In the genomic region with DNA sequence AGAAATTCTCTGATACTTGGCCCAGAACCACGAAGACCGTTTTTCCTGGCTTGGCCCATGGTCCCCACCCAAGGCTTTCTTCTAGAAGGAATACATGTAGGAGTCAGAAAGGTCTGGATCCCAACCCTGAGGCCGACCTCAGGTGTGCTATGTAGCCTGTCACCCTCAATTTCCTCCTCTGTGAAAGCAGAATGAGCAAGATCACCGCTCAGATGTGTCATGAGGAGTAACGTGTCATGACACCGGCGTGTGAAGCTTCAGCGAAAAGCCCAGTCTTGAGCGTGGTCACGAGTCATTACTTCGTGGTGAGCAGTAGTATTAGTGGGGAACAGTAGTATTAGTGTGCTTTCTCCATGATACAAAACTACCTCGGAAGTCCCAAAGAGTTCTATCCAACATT, we compare ENCODE assay signal across 1 cellular context.
TF ChIP-seq lines count a peak whose summit lies in the region.

No MANE protein-coding gene starts in this region.

TF ChIP-seq in GM12878, 131 proteins besides CTCF, POLR2A, EP300 and RAD21 (continued from another document):
- TF ChIP-seq, protein P1, sequence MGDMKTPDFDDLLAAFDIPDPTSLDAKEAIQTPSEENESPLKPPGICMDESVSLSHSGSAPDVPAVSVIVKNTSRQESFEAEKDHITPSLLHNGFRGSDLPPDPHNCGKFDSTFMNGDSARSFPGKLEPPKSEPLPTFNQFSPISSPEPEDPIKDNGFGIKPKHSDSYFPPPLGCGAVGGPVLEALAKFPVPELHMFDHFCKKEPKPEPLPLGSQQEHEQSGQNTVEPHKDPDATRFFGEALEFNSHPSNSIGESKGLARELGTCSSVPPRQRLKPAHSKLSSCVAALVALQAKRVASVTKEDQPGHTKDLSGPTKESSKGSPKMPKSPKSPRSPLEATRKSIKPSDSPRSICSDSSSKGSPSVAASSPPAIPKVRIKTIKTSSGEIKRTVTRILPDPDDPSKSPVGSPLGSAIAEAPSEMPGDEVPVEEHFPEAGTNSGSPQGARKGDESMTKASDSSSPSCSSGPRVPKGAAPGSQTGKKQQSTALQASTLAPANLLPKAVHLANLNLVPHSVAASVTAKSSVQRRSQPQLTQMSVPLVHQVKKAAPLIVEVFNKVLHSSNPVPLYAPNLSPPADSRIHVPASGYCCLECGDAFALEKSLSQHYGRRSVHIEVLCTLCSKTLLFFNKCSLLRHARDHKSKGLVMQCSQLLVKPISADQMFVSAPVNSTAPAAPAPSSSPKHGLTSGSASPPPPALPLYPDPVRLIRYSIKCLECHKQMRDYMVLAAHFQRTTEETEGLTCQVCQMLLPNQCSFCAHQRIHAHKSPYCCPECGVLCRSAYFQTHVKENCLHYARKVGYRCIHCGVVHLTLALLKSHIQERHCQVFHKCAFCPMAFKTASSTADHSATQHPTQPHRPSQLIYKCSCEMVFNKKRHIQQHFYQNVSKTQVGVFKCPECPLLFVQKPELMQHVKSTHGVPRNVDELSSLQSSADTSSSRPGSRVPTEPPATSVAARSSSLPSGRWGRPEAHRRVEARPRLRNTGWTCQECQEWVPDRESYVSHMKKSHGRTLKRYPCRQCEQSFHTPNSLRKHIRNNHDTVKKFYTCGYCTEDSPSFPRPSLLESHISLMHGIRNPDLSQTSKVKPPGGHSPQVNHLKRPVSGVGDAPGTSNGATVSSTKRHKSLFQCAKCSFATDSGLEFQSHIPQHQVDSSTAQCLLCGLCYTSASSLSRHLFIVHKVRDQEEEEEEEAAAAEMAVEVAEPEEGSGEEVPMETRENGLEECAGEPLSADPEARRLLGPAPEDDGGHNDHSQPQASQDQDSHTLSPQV (IDR thresholded peaks at IDR 0.05) = no peak
- TF ChIP-seq CREB1 (IDR thresholded peaks at IDR 0.05; ENCODE audit: low read depth) = 0 out of 2 replicates have a peak, but pooled peaks have one; percentile 14
- no peak for TF ChIP-seq SPI1 (IDR thresholded peaks at IDR 0.05; ENCODE audit: borderline replicate concordance, insufficient read depth, low read depth, low read length)
- 0 out of 2 replicates have a peak, but pooled peaks have one; percentile 36 for TF ChIP-seq RUNX3 (IDR thresholded peaks at IDR 0.05; ENCODE audit: low read length)
- TF ChIP-seq BCL11A (IDR thresholded peaks at IDR 0.05; ENCODE audit: low read depth, low read length) = 0 out of 2 replicates have a peak, but pooled peaks have one; percentile 5
- TF ChIP-seq KAT2A (conservative IDR thresholded peaks at IDR 0.05; ENCODE audit: control insufficient read depth, low read depth, low read length) = no peak
- TF ChIP-seq PAX8 (IDR thresholded peaks at IDR 0.05) = no peak
- TF ChIP-seq, protein P2, sequence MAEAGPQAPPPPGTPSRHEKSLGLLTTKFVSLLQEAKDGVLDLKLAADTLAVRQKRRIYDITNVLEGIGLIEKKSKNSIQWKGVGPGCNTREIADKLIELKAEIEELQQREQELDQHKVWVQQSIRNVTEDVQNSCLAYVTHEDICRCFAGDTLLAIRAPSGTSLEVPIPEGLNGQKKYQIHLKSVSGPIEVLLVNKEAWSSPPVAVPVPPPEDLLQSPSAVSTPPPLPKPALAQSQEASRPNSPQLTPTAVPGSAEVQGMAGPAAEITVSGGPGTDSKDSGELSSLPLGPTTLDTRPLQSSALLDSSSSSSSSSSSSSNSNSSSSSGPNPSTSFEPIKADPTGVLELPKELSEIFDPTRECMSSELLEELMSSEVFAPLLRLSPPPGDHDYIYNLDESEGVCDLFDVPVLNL (IDR thresholded peaks at IDR 0.05; ENCODE audit: low read depth, low read length) = no peak
- TF ChIP-seq CBX5 (IDR thresholded peaks at IDR 0.05; ENCODE audit: low read depth) = no peak
- TF ChIP-seq, protein P3, sequence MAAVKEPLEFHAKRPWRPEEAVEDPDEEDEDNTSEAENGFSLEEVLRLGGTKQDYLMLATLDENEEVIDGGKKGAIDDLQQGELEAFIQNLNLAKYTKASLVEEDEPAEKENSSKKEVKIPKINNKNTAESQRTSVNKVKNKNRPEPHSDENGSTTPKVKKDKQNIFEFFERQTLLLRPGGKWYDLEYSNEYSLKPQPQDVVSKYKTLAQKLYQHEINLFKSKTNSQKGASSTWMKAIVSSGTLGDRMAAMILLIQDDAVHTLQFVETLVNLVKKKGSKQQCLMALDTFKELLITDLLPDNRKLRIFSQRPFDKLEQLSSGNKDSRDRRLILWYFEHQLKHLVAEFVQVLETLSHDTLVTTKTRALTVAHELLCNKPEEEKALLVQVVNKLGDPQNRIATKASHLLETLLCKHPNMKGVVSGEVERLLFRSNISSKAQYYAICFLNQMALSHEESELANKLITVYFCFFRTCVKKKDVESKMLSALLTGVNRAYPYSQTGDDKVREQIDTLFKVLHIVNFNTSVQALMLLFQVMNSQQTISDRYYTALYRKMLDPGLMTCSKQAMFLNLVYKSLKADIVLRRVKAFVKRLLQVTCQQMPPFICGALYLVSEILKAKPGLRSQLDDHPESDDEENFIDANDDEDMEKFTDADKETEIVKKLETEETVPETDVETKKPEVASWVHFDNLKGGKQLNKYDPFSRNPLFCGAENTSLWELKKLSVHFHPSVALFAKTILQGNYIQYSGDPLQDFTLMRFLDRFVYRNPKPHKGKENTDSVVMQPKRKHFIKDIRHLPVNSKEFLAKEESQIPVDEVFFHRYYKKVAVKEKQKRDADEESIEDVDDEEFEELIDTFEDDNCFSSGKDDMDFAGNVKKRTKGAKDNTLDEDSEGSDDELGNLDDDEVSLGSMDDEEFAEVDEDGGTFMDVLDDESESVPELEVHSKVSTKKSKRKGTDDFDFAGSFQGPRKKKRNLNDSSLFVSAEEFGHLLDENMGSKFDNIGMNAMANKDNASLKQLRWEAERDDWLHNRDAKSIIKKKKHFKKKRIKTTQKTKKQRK (IDR thresholded peaks at IDR 0.05; ENCODE audit: low read depth, low read length) = no peak
- TF ChIP-seq, protein P4, sequence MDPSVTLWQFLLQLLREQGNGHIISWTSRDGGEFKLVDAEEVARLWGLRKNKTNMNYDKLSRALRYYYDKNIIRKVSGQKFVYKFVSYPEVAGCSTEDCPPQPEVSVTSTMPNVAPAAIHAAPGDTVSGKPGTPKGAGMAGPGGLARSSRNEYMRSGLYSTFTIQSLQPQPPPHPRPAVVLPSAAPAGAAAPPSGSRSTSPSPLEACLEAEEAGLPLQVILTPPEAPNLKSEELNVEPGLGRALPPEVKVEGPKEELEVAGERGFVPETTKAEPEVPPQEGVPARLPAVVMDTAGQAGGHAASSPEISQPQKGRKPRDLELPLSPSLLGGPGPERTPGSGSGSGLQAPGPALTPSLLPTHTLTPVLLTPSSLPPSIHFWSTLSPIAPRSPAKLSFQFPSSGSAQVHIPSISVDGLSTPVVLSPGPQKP (IDR thresholded peaks at IDR 0.05; ENCODE audit: low read depth, low read length) = no peak
- TF ChIP-seq, protein P5, sequence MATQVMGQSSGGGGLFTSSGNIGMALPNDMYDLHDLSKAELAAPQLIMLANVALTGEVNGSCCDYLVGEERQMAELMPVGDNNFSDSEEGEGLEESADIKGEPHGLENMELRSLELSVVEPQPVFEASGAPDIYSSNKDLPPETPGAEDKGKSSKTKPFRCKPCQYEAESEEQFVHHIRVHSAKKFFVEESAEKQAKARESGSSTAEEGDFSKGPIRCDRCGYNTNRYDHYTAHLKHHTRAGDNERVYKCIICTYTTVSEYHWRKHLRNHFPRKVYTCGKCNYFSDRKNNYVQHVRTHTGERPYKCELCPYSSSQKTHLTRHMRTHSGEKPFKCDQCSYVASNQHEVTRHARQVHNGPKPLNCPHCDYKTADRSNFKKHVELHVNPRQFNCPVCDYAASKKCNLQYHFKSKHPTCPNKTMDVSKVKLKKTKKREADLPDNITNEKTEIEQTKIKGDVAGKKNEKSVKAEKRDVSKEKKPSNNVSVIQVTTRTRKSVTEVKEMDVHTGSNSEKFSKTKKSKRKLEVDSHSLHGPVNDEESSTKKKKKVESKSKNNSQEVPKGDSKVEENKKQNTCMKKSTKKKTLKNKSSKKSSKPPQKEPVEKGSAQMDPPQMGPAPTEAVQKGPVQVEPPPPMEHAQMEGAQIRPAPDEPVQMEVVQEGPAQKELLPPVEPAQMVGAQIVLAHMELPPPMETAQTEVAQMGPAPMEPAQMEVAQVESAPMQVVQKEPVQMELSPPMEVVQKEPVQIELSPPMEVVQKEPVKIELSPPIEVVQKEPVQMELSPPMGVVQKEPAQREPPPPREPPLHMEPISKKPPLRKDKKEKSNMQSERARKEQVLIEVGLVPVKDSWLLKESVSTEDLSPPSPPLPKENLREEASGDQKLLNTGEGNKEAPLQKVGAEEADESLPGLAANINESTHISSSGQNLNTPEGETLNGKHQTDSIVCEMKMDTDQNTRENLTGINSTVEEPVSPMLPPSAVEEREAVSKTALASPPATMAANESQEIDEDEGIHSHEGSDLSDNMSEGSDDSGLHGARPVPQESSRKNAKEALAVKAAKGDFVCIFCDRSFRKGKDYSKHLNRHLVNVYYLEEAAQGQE (IDR thresholded peaks at IDR 0.05; ENCODE audit: low read depth, low read length) = no peak
- TF ChIP-seq IKZF1 (conservative IDR thresholded peaks at IDR 0.05) = no peak
- TF ChIP-seq, protein P6, sequence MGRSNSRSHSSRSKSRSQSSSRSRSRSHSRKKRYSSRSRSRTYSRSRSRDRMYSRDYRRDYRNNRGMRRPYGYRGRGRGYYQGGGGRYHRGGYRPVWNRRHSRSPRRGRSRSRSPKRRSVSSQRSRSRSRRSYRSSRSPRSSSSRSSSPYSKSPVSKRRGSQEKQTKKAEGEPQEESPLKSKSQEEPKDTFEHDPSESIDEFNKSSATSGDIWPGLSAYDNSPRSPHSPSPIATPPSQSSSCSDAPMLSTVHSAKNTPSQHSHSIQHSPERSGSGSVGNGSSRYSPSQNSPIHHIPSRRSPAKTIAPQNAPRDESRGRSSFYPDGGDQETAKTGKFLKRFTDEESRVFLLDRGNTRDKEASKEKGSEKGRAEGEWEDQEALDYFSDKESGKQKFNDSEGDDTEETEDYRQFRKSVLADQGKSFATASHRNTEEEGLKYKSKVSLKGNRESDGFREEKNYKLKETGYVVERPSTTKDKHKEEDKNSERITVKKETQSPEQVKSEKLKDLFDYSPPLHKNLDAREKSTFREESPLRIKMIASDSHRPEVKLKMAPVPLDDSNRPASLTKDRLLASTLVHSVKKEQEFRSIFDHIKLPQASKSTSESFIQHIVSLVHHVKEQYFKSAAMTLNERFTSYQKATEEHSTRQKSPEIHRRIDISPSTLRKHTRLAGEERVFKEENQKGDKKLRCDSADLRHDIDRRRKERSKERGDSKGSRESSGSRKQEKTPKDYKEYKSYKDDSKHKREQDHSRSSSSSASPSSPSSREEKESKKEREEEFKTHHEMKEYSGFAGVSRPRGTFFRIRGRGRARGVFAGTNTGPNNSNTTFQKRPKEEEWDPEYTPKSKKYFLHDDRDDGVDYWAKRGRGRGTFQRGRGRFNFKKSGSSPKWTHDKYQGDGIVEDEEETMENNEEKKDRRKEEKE (IDR thresholded peaks at IDR 0.05) = no peak
- TF ChIP-seq PAX5 (IDR thresholded peaks at IDR 0.05; ENCODE audit: borderline replicate concordance, low read depth, low read length) = 0 out of 2 replicates have a peak, but pooled peaks have one; percentile 35
- TF ChIP-seq IRF4 (IDR thresholded peaks at IDR 0.05; ENCODE audit: low read depth, low read length) = no peak
- TF ChIP-seq ZNF207 (IDR thresholded peaks at IDR 0.05; ENCODE audit: borderline replicate concordance) = no peak
- TF ChIP-seq, protein P7, sequence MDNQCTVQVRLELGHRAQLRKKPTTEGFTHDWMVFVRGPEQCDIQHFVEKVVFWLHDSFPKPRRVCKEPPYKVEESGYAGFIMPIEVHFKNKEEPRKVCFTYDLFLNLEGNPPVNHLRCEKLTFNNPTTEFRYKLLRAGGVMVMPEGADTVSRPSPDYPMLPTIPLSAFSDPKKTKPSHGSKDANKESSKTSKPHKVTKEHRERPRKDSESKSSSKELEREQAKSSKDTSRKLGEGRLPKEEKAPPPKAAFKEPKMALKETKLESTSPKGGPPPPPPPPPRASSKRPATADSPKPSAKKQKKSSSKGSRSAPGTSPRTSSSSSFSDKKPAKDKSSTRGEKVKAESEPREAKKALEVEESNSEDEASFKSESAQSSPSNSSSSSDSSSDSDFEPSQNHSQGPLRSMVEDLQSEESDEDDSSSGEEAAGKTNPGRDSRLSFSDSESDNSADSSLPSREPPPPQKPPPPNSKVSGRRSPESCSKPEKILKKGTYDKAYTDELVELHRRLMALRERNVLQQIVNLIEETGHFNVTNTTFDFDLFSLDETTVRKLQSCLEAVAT (IDR thresholded peaks at IDR 0.05) = no peak
- peak in 1 of 2 experiments; percentile 16; a peak in 1 of 4 replicates for TF ChIP-seq BHLHE40 (IDR thresholded peaks at IDR 0.05; ENCODE audit: borderline replicate concordance in 1 of 2, low read depth in 2 of 2, low read length in 1 of 2)
- TF ChIP-seq JUND (IDR thresholded peaks at IDR 0.05; ENCODE audit: low read depth, low read length) = no peak
- no peak for TF ChIP-seq CHD4 (IDR thresholded peaks at IDR 0.05)
- no peak for TF ChIP-seq SIX5 (IDR thresholded peaks at IDR 0.05; ENCODE audit: low read depth, low read length, severe bottlenecking)
- TF ChIP-seq, protein P8, sequence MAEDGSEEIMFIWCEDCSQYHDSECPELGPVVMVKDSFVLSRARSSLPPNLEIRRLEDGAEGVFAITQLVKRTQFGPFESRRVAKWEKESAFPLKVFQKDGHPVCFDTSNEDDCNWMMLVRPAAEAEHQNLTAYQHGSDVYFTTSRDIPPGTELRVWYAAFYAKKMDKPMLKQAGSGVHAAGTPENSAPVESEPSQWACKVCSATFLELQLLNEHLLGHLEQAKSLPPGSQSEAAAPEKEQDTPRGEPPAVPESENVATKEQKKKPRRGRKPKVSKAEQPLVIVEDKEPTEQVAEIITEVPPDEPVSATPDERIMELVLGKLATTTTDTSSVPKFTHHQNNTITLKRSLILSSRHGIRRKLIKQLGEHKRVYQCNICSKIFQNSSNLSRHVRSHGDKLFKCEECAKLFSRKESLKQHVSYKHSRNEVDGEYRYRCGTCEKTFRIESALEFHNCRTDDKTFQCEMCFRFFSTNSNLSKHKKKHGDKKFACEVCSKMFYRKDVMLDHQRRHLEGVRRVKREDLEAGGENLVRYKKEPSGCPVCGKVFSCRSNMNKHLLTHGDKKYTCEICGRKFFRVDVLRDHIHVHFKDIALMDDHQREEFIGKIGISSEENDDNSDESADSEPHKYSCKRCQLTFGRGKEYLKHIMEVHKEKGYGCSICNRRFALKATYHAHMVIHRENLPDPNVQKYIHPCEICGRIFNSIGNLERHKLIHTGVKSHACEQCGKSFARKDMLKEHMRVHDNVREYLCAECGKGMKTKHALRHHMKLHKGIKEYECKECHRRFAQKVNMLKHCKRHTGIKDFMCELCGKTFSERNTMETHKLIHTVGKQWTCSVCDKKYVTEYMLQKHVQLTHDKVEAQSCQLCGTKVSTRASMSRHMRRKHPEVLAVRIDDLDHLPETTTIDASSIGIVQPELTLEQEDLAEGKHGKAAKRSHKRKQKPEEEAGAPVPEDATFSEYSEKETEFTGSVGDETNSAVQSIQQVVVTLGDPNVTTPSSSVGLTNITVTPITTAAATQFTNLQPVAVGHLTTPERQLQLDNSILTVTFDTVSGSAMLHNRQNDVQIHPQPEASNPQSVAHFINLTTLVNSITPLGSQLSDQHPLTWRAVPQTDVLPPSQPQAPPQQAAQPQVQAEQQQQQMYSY (CRISPR knock-in tag; IDR thresholded peaks at IDR 0.05) = no peak
- 0 out of 2 replicates have a peak, but pooled peaks have one; percentile 4 for TF ChIP-seq CREM (IDR thresholded peaks at IDR 0.05; ENCODE audit: low read depth)
- TF ChIP-seq KLF5 (IDR thresholded peaks at IDR 0.05; ENCODE audit: partially characterized antibody) = no peak
- TF ChIP-seq NRF1 (conservative IDR thresholded peaks at IDR 0.05; ENCODE audit: low read depth, low read length) = no peak
- no peak for TF ChIP-seq TCF12 (IDR thresholded peaks at IDR 0.05; ENCODE audit: low read depth, low read length)
- TF ChIP-seq ZBED1 (IDR thresholded peaks at IDR 0.05; ENCODE audit: borderline replicate concordance) = peak; percentile 66; the same call in 1 of the 2 replicates
- TF ChIP-seq ZNF24 (IDR thresholded peaks at IDR 0.05) = no peak
- no peak for TF ChIP-seq BRCA1 (IDR thresholded peaks at IDR 0.05; ENCODE audit: low read depth, low read length)
- no peak for TF ChIP-seq ATF7 (IDR thresholded peaks at IDR 0.05; ENCODE audit: low read depth)
- TF ChIP-seq TCF3 (IDR thresholded peaks at IDR 0.05; ENCODE audit: borderline replicate concordance, insufficient read depth, low read depth, low read length) = no peak
